Comparison of ENCODE assay signal across 8 cellular contexts in genomic region chr6:112087136-112087908, GRCh38. TPM values are rescaled to one million over a fixed set of nuclear protein-coding genes. Genes with fewer than 3 reads are reported as not detected.
A peak's percentile ranks its signal among the peaks of the same experiment; 100 is the strongest.
DNase-seq lines count a peak whose midpoint lies in the region; ATAC-seq and TF ChIP-seq lines count a peak whose summit lies in the region.

FAM229B (plus strand) TSS chr6:112087591; CDS start chr6:112099284, 11,693 bp downstream.
TUBE1 (minus strand) TSS chr6:112087482; CDS start chr6:112087434, 48 bp downstream.

- no peak within 1 kb of the TSS for H3K4me3 Mint-ChIP-seq in glutamatergic neuron (ENCODE audit: unreplicated experiment)

- no peaks in the 10 kb centered on the region for H3K36me3 Mint-ChIP-seq in glutamatergic neuron (ENCODE audit: unreplicated experiment)

- H3K9me3 ChIP-seq in osteoblast (ENCODE audit: low read depth, low read length), result no peaks in the 10 kb centered on the region
- H3K9me3 ChIP-seq in thoracic aorta, result no peaks in the 10 kb centered on the region

- peaks cover 5% of the 10 kb centered on the region for H3K79me2 ChIP-seq in osteoblast (ENCODE audit: insufficient read depth, low read length)

- DNase-seq in GM06990 (ENCODE audit: extremely low read depth, insufficient read length), result peak; percentile 88
- peak; percentile 91 for DNase-seq in HFF-Myc (ENCODE audit: extremely low read depth, low read depth)
- DNase-seq in NAMALWA (ENCODE audit: low spot score), result peak; percentile 98
- DNase-seq in SK-MEL-5 (ENCODE audit: low read depth, low spot score), result peak; percentile 96
- DNase-seq in activated naive CD4-positive, alpha-beta T cell treated with anti-CD3 and anti-CD28 coated beads, Interleukin-2, amount 50 U/mL, for 16 hours, result peak; percentile 90
- DNase-seq in glutamatergic neuron, result peak; percentile 92
- peak; percentile 93 for DNase-seq in osteoblast (ENCODE audit: insufficient read length, low spot score, missing footprints)
- DNase-seq in thoracic aorta (ENCODE audit: low spot score), result peak; percentile 81

- H3K4me1 Mint-ChIP-seq in glutamatergic neuron (ENCODE audit: low read depth, unreplicated experiment), result no peaks in the 10 kb centered on the region

- H3K27me3 ChIP-seq in GM06990 (replicated peaks; ENCODE audit: control insufficient read depth, insufficient read depth, low read length) (no peaks in the 10 kb centered on the region; the same call in 1 of the 2 replicates), osteoblast (ENCODE audit: insufficient read depth, low read length) (no peaks in the 10 kb centered on the region), thoracic aorta (replicated peaks; ENCODE audit: insufficient read depth) (no peaks in the 10 kb centered on the region)

- H3K4me2 ChIP-seq in osteoblast (ENCODE audit: insufficient read depth, low read length), result peak within 1 kb of the TSS; percentile 89

- H3K4me1 ChIP-seq in osteoblast (ENCODE audit: insufficient read depth, low read length) (peaks cover 5% of the 10 kb centered on the region), thoracic aorta (ENCODE audit: control insufficient read depth in 1 of 2, low read depth in 2 of 2) (peaks cover 5 to 12% of the 10 kb centered on the region in 2 donors)

- peak within 1 kb of the TSS; percentile 82 for H2AFZ ChIP-seq in osteoblast (ENCODE audit: low read length)

- no peaks in the 10 kb centered on the region for H3K27me3 Mint-ChIP-seq in glutamatergic neuron (ENCODE audit: unreplicated experiment)

- peaks cover 2% of the 10 kb centered on the region for H3K9me3 Mint-ChIP-seq in glutamatergic neuron (ENCODE audit: unreplicated experiment)

- H4K20me1 ChIP-seq in osteoblast (ENCODE audit: insufficient read depth, low read length), result no peaks in the 10 kb centered on the region

- H3K4me3 ChIP-seq in GM06990 (replicated peaks; ENCODE audit: low read depth, low read length) (peak within 1 kb of the TSS; percentile 95), HFF-Myc (replicated peaks; ENCODE audit: low read depth, low read length) (peak within 1 kb of the TSS; percentile 83), osteoblast (ENCODE audit: insufficient read depth, low read length) (peak within 1 kb of the TSS; percentile 93), thoracic aorta (peak within 1 kb of the TSS; percentile 79)

- peak; percentile 90 for ATAC-seq in thoracic aorta (ENCODE audit: insufficient number of reproducible peaks, low FRiP score, low read depth)

- TF ChIP-seq CTCF in GM06990 (IDR thresholded peaks at IDR 0.05; ENCODE audit: insufficient read depth, low read length, poor library complexity, severe bottlenecking) (peak; percentile 22), HFF-Myc (IDR thresholded peaks at IDR 0.05; ENCODE audit: low read depth, low read length, missing control alignments) (no peak), glutamatergic neuron (IDR thresholded peaks at IDR 0.05; ENCODE audit: partially characterized antibody, unreplicated experiment) (no peak), osteoblast (IDR thresholded peaks at IDR 0.05; ENCODE audit: extremely low read depth, low read depth, low read length) (no peak), thoracic aorta (IDR thresholded peaks at IDR 0.05) (peak; percentile 8)

- H3K27ac Mint-ChIP-seq in glutamatergic neuron (ENCODE audit: unreplicated experiment), result no peak within 1 kb of the TSS

- H3K27ac ChIP-seq in osteoblast (ENCODE audit: low read depth, low read length) (peak within 1 kb of the TSS; percentile 93), thoracic aorta (peak within 1 kb of the TSS; percentile 61 to 69)

- H3K36me3 ChIP-seq in GM06990 (ENCODE audit: control insufficient read depth, insufficient read depth, low read length) (no peaks in the 10 kb centered on the region), osteoblast (ENCODE audit: insufficient read depth, low read length) (peaks cover 16% of the 10 kb centered on the region), thoracic aorta (no peaks in the 10 kb centered on the region)

- in situ Hi-C loops in SK-MEL-5 (cut with HindIII; ENCODE audit: low pct_unique_long_range_greater_than_20kb, low sequenced_read_pairs), result no loop called here

RNA-seq across cellular contexts. Expression of gene FAM229B, which starts in this region (rescaled TPM):
- total RNA-seq in SK-MEL-5 (2014; rRNA removed; shearing (Covaris generic)), result 9.0 and 13.0 TPM in 2 replicates
- 5.3 and 5.9 TPM in 2 replicates for polyA plus RNA-seq in SK-MEL-5 (2015; cell fraction: cytosol; rRNA removed)
- 0.14 and 0.87 TPM in 2 replicates for polyA plus RNA-seq in SK-MEL-5 (2015; cell fraction: nucleus; rRNA removed)
- 20.3 TPM for total RNA-seq in glutamatergic neuron (ENCODE audit: unreplicated experiment)
- 11.6 and 17.4 TPM in 2 replicates for total RNA-seq in osteoblast
- 10 to 100 TPM; 11.3 to 23.7 TPM for total RNA-seq in thoracic aorta

RNA-seq across cellular contexts. Expression of gene TUBE1, which starts in this region (rescaled TPM):
- 21.2 and 24.1 TPM in 2 replicates for total RNA-seq in SK-MEL-5 (2014; rRNA removed; shearing (Covaris generic))
- 17.1 and 21.4 TPM in 2 replicates for polyA plus RNA-seq in SK-MEL-5 (2015; cell fraction: cytosol; rRNA removed)
- polyA plus RNA-seq in SK-MEL-5 (2015; cell fraction: nucleus; rRNA removed), result 163 and 201 TPM in 2 replicates
- total RNA-seq in glutamatergic neuron (ENCODE audit: unreplicated experiment) (18.4 TPM), osteoblast (49.6 and 49.8 TPM in 2 replicates), thoracic aorta (10 to 100 TPM; 27.3 to 33.4 TPM)

Comparison
In these comparisons a context has a peak if more than half of its experiments do, and no peak if none do; other contexts are left out.
1. Peak in every context shown above with its lines: DNase-seq, ATAC-seq, H3K4me3 ChIP-seq and H3K27ac ChIP-seq.
2. CTCF ChIP-seq: peak in GM06990 (single experiment) and thoracic aorta (single experiment); none in HFF-Myc (single experiment), glutamatergic neuron (single experiment) and osteoblast (single experiment).